Comparison of ENCODE assay signal across 24 cellular contexts in genomic region chr4:105153749-105154148, GRCh38.
"Had no signal": no experiment of that assay in that cellular context is flagged by ENCODE, and none has a peak within 500 bp of the region (broad histone marks: within the 10 kb centered on the region; RNA-seq: fewer than 3 reads in every experiment).

No MANE protein-coding gene starts in this region.

- H3K4me3 ChIP-seq: coronary artery, dorsolateral prefrontal cortex, esophagus muscularis mucosa, gastroesophageal sphincter, heart left ventricle, hepatocyte, left ventricle myocardium inferior, lower lobe of right lung had no signal

- H3K27ac ChIP-seq: coronary artery, dorsolateral prefrontal cortex, esophagus muscularis mucosa, foreskin keratinocyte, gastroesophageal sphincter, heart left ventricle, hepatocyte, left ventricle myocardium inferior, lower lobe of right lung had no signal

- H3K4me2 ChIP-seq: hepatocyte had no signal

- ATAC-seq: gastroesophageal sphincter; heart left ventricle; left lobe of liver; lower lobe of right lung; naive thymus-derived CD4-positive, alpha-beta T cell had no signal

- H3K9me3 ChIP-seq: esophagus muscularis mucosa, gastroesophageal sphincter, heart left ventricle, left ventricle myocardium inferior, lower lobe of right lung had no signal

- H3K9me3 Mint-ChIP-seq: immature natural killer cell; naive thymus-derived CD4-positive, alpha-beta T cell had no signal

- H3K4me3 Mint-ChIP-seq: naive thymus-derived CD4-positive, alpha-beta T cell had no signal

- DNase-seq: dermis blood vessel endothelial cell; dorsolateral prefrontal cortex; effector CD4-positive, alpha-beta T cell; effector memory CD4-positive, alpha-beta T cell; foreskin keratinocyte; heart left ventricle; hypothalamus; immature natural killer cell; islet precursor cell; kidney; kidney glomerular epithelial cell; left colon; left ventricle myocardium inferior; lower lobe of right lung; midbrain; naive thymus-derived CD4-positive, alpha-beta T cell had no signal

- H3K27me3 Mint-ChIP-seq: naive thymus-derived CD4-positive, alpha-beta T cell had no signal

- H3K36me3 ChIP-seq: esophagus muscularis mucosa, gastroesophageal sphincter, heart left ventricle, left ventricle myocardium inferior, lower lobe of right lung had no signal

- FAIRE-seq: colon, endometrium, frontal cortex, kidney had no signal

- H3K36me3 Mint-ChIP-seq: immature natural killer cell had no signal

- H2AFZ ChIP-seq: hepatocyte had no signal

- H3K27me3 ChIP-seq: dorsolateral prefrontal cortex, esophagus muscularis mucosa, foreskin keratinocyte, gastroesophageal sphincter, heart left ventricle, hepatocyte had no signal
